22 cellular contexts compared by ENCODE assay signal in genomic region chr22:20992456-20993303, GRCh38. TPM values are rescaled to one million over a fixed set of nuclear protein-coding genes. Genes with fewer than 3 reads are reported as not detected.
DNase-seq lines count a peak whose midpoint lies in the region; ATAC-seq, FAIRE-seq and TF ChIP-seq lines count a peak whose summit lies in the region.
"Had no signal": no experiment of that assay in that cellular context is flagged by ENCODE, and none has a peak within 500 bp of the region (broad histone marks: within the 10 kb centered on the region; RNA-seq: fewer than 3 reads in every experiment).

No MANE protein-coding gene starts in this region.

- intact Hi-C loops in activated naive CD4-positive, alpha-beta T cell treated with anti-CD3 and anti-CD28 coated beads for 36 hours (cut with micrococcal nuclease): no loop called here
- intact Hi-C loops in K562 (cut with micrococcal nuclease) (no loop called here), kidney (cut with DNase I) (no loop called here), aorta (cut with DNase I) (no loop called here)

- no peak for DNase-seq in activated naive CD4-positive, alpha-beta T cell treated with anti-CD3 and anti-CD28 coated beads for 36 hours
- DNase-seq in K562 (ENCODE audit: extremely low read depth in 1 of 4, low spot score in 3 of 4): no peak
- peak; percentile 73 for DNase-seq in kidney
- DNase-seq in aorta: no peak
- DNase-seq: AML-193; Caco-2; CD4-positive, alpha-beta T cell; GDM1; GOT3; H7; HFFc6 had no signal

- TF ChIP-seq POLR2A in K562 (conservative IDR thresholded peaks at IDR 0.05): no peak

- FAIRE-seq in K562 (lab: Jason Lieb, UNC): no peak
- FAIRE-seq in kidney (lab: Jason Lieb, UNC): no peak
- FAIRE-seq: A549, D721Med, GM12892, GM18507, HTR-8/SVneo had no signal

- H3K27me3 ChIP-seq in K562 (ENCODE audit: control insufficient read depth in 2 of 2, insufficient read depth in 2 of 2, low read length in 2 of 2): no peaks in the 10 kb centered on the region
- H3K27me3 ChIP-seq in aorta (ENCODE audit: control insufficient read depth in 1 of 2, insufficient read depth in 2 of 2, low read length in 1 of 2): no peaks in the 10 kb centered on the region

- peak overlapping the region in 1 of 2 experiments; percentile 15; a peak in 2 of 4 replicates for H3K9ac ChIP-seq in K562 (ENCODE audit: insufficient read depth in 1 of 2, low read depth in 2 of 2, low read length in 2 of 2)
- H3K9ac ChIP-seq in kidney (ENCODE audit: low read length in 2 of 2): no peak overlapping the region

- H3K9me3 ChIP-seq in K562 (replicated peaks; ENCODE audit: control insufficient read depth, insufficient read depth, low read depth, low read length) (no peaks in the 10 kb centered on the region), kidney (ENCODE audit: control insufficient read depth in 1 of 2, low read length in 2 of 2) (no peaks in the 10 kb centered on the region), aorta (ENCODE audit: control insufficient read depth, low read length) (no peaks in the 10 kb centered on the region)
- H3K9me3 ChIP-seq: A549, Caco-2 had no signal

- H3K4me3 ChIP-seq in K562: no peak overlapping the region
- no peak overlapping the region for H3K4me3 ChIP-seq in kidney (ENCODE audit: low read length in 2 of 2)
- H3K4me3 ChIP-seq in aorta (ENCODE audit: low read length in 2 of 2): no peak overlapping the region
- H3K4me3 ChIP-seq: A549 had no signal

- no peak for TF ChIP-seq EP300 in K562 (IDR thresholded peaks at IDR 0.05; ENCODE audit: low read length)

- H3K4me1 Mint-ChIP-seq in activated naive CD4-positive, alpha-beta T cell treated with anti-CD3 and anti-CD28 coated beads, Interleukin-2, amount 50 U/mL, for 24 hours: peaks cover 4% of the 10 kb centered on the region
- peaks cover 6% of the 10 kb centered on the region for H3K4me1 Mint-ChIP-seq in activated naive CD4-positive, alpha-beta T cell treated with anti-CD3 and anti-CD28 coated beads for 36 hours (ENCODE audit: low read depth)

- TF ChIP-seq RAD21 in K562 (CRISPR knock-in tag; conservative IDR thresholded peaks at IDR 0.05 in 1 of 2, IDR thresholded peaks at IDR 0.05 in 1 of 2): no peak

- peaks cover 95% of the 10 kb centered on the region; the same call in 2 of the 3 replicates for H3K36me3 ChIP-seq in K562 (ENCODE audit: control insufficient read depth, insufficient read depth, low read length)
- peaks cover 5 to 14% of the 10 kb centered on the region in 2 donors for H3K36me3 ChIP-seq in kidney (ENCODE audit: control insufficient read depth in 1 of 2, insufficient read depth in 2 of 2, low read length in 2 of 2)
- peaks cover 0 to 4% of the 10 kb centered on the region in 2 donors for H3K36me3 ChIP-seq in aorta (ENCODE audit: control insufficient read depth in 1 of 2, insufficient read depth in 2 of 2, low read length in 1 of 2)

- ATAC-seq in K562 (no peak), HG03045 (IDR thresholded peaks at IDR 0.05; ENCODE audit: unreplicated experiment) (no peak), aorta (ENCODE audit: low FRiP score) (no peak)
- ATAC-seq: A549, HCT116 had no signal

- in situ Hi-C loops in K562 (cut with MboI): no loop called here

- H4K20me1 ChIP-seq in K562 (replicated peaks; ENCODE audit: control insufficient read depth, insufficient read depth, low read length): peaks cover 24% of the 10 kb centered on the region; the same call in 1 of the 2 replicates

- WGBS in K562 (ENCODE audit: insufficient coverage, low coverage, missing lambda C conversion rate): 87% methylated on average over 21 of the region's 21 CpGs
- WGBS in aorta, 2 donors: 86% methylated on average over 21 of the region's 21 CpGs

- H3K4me2 ChIP-seq in K562 (ENCODE audit: insufficient read depth, low read length): no peak overlapping the region
- H3K4me2 ChIP-seq: A549 had no signal

- no TSS peak for BruUV-seq in K562 (replicated peaks; lab: Mats Ljungman, UMichigan)

- CTCF ChIA-PET in activated naive CD4-positive, alpha-beta T cell treated with anti-CD3 and anti-CD28 coated beads for 36 hours (lab: Charles Lee): no interaction called here
- CTCF ChIA-PET in K562 (lab: Yijun Ruan, JAX; ENCODE audit: low intra/inter-chr PET ratio): no interaction called here

- POLR2A ChIA-PET in K562 (lab: Yijun Ruan, JAX): interaction anchor here (1.4 to 17.9 kb wide), 5 partner anchors 8 to 45 kb away, joined by 4 to 451 read pairs (median 57); partner anchors contain the start of genes AIFM3, LZTR1, P2RX6 and THAP7

- H3K9me1 ChIP-seq in K562 (ENCODE audit: control insufficient read depth, insufficient read depth, low read length): peaks cover 7% of the 10 kb centered on the region

- no peak overlapping the region for H2AFZ ChIP-seq in K562 (ENCODE audit: low read depth, low read length)

- H3K27ac ChIP-seq in K562 (ENCODE audit: extremely low read depth, low read depth, low read length) (no peak overlapping the region), kidney (ENCODE audit: low read depth in 2 of 2, low read length in 2 of 2) (no peak overlapping the region), aorta (ENCODE audit: low read depth in 1 of 2, low read length in 2 of 2) (no peak overlapping the region)
- H3K27ac ChIP-seq: 22Rv1, A549, C4-2B had no signal

- H3K4me1 ChIP-seq in K562 (replicated peaks in 1 of 2; ENCODE audit: control insufficient read depth in 2 of 2, insufficient read depth in 2 of 2, low read length in 2 of 2): peaks cover 0 to 72% of the 10 kb centered on the region in 2 experiments; a peak in 2 of 5 replicates
- no peaks in the 10 kb centered on the region for H3K4me1 ChIP-seq in kidney (ENCODE audit: control insufficient read depth in 1 of 2, insufficient read depth in 1 of 2, low read depth in 1 of 2, low read length in 2 of 2)
- H3K4me1 ChIP-seq in aorta (ENCODE audit: control insufficient read depth in 1 of 2, insufficient read depth in 2 of 2, low read length in 2 of 2): no peaks in the 10 kb centered on the region
- H3K4me1 ChIP-seq: A549, Caco-2 had no signal

- H3K4me3 Mint-ChIP-seq in activated naive CD4-positive, alpha-beta T cell treated with anti-CD3 and anti-CD28 coated beads, Interleukin-2, amount 50 U/mL, for 24 hours: no peak overlapping the region
- H3K4me3 Mint-ChIP-seq in activated naive CD4-positive, alpha-beta T cell treated with anti-CD3 and anti-CD28 coated beads for 36 hours: no peak overlapping the region
- H3K4me3 Mint-ChIP-seq: CD4-positive, alpha-beta T cell; HFFc6; IgD-negative memory B cell had no signal

- H3K27me3 Mint-ChIP-seq in activated naive CD4-positive, alpha-beta T cell treated with anti-CD3 and anti-CD28 coated beads, Interleukin-2, amount 50 U/mL, for 24 hours: no peaks in the 10 kb centered on the region
- H3K27me3 Mint-ChIP-seq in activated naive CD4-positive, alpha-beta T cell treated with anti-CD3 and anti-CD28 coated beads for 36 hours (ENCODE audit: low read depth): no peaks in the 10 kb centered on the region
- H3K27me3 Mint-ChIP-seq: CD4-positive, alpha-beta T cell; IgD-negative memory B cell had no signal

- TF ChIP-seq CTCF in K562 (IDR thresholded peaks at IDR 0.05 in 2 of 3, conservative IDR thresholded peaks at IDR 0.05 in 1 of 3; ENCODE audit: insufficient read depth in 2 of 3, low read depth in 1 of 3, low read length in 3 of 3) (no peak), kidney (IDR thresholded peaks at IDR 0.05; ENCODE audit: borderline replicate concordance, extremely low read depth, insufficient read depth) (no peak)

- no peaks in the 10 kb centered on the region for H3K9me3 Mint-ChIP-seq in activated naive CD4-positive, alpha-beta T cell treated with anti-CD3 and anti-CD28 coated beads, Interleukin-2, amount 50 U/mL, for 24 hours
- no peaks in the 10 kb centered on the region for H3K9me3 Mint-ChIP-seq in activated naive CD4-positive, alpha-beta T cell treated with anti-CD3 and anti-CD28 coated beads for 36 hours
- H3K9me3 Mint-ChIP-seq: CD4-positive, alpha-beta T cell; HFFc6; IgD-negative memory B cell had no signal

- H3K27ac Mint-ChIP-seq in activated naive CD4-positive, alpha-beta T cell treated with anti-CD3 and anti-CD28 coated beads, Interleukin-2, amount 50 U/mL, for 24 hours: peak overlapping the region; percentile 51
- no peak overlapping the region for H3K27ac Mint-ChIP-seq in activated naive CD4-positive, alpha-beta T cell treated with anti-CD3 and anti-CD28 coated beads for 36 hours
- H3K27ac Mint-ChIP-seq: CD4-positive, alpha-beta T cell; HFFc6; IgD-negative memory B cell had no signal

- H3K79me2 ChIP-seq in K562 (ENCODE audit: control insufficient read depth, insufficient read depth, low read length): no peaks in the 10 kb centered on the region

- H3K36me3 Mint-ChIP-seq in activated naive CD4-positive, alpha-beta T cell treated with anti-CD3 and anti-CD28 coated beads, Interleukin-2, amount 50 U/mL, for 24 hours: no peaks in the 10 kb centered on the region
- peaks cover 8% of the 10 kb centered on the region for H3K36me3 Mint-ChIP-seq in activated naive CD4-positive, alpha-beta T cell treated with anti-CD3 and anti-CD28 coated beads for 36 hours (ENCODE audit: low read depth)
- H3K36me3 Mint-ChIP-seq: IgD-negative memory B cell had no signal

RNA-seq across cellular contexts. Expression of gene THAP7, which starts 9.2 kb away (rescaled TPM):
- total RNA-seq in activated naive CD4-positive, alpha-beta T cell treated with anti-CD3 and anti-CD28 coated beads for 36 hours: 10 to 100 TPM; 20.4 to 21.2 TPM
- total RNA-seq in K562 (2011; cell fraction: chromatin; rRNA removed; ENCODE audit: low replicate concordance): 90.2 and 332 TPM in 2 replicates
- 398 and 463 TPM in 2 replicates for total RNA-seq in K562 (2011; cell fraction: nucleolus; rRNA removed)
- total RNA-seq in K562 (2011; cell fraction: nucleoplasm; rRNA removed): 158 and 211 TPM in 2 replicates
- total RNA-seq in K562 (2014; rRNA removed): 245 and 323 TPM in 2 replicates
- total RNA-seq in K562 (2014; rRNA removed; fragmentation: Illumina TruSeq; extraction: Trizol): 32.0 and 35.6 TPM in 2 replicates
- total RNA-seq in K562 (2015; rRNA removed; fragmentation: Illumina TruSeq; extraction: Trizol): 120 and 129 TPM in 2 replicates
- total RNA-seq in K562 (2021): 169 and 183 TPM in 2 replicates
- polyA plus RNA-seq in K562 (2011; rRNA removed): 75.4 and 94.6 TPM in 2 replicates
- polyA plus RNA-seq in K562 (2011; cell fraction: cytosol; rRNA removed): 137 and 308 TPM in 2 replicates
- polyA plus RNA-seq in K562 (2011; cell fraction: nucleus; rRNA removed): 202 and 335 TPM in 2 replicates
- polyA plus RNA-seq in K562 (2012): 114 and 118 TPM in 2 replicates
- polyA plus RNA-seq in K562 (2014; fragmentation: Illumina TruSeq; extraction: Trizol): 84.1 and 121 TPM in 2 replicates
- polyA plus RNA-seq in K562 (2014; fragmentation: Nextera tagmentation; extraction: Ambion mirVana): 10 to 100 TPM in 1 of 2 experiments, 1 to 10 TPM in 1; 7.9 to 33.1 TPM
- polyA plus RNA-seq in K562 (2014; rRNA removed): 263 and 266 TPM in 2 replicates
- 39.0 and 48.5 TPM in 2 replicates for polyA minus RNA-seq in K562 (2011; rRNA and poly(A)+ RNA removed)
- polyA minus RNA-seq in K562 (2011; cell fraction: cytosol; rRNA and poly(A)+ RNA removed): 53.5 and 55.4 TPM in 2 replicates
- polyA minus RNA-seq in K562 (2011; cell fraction: nucleus; rRNA and poly(A)+ RNA removed): 261 and 385 TPM in 2 replicates
- 25.5 TPM for total RNA-seq in kidney
- polyA plus RNA-seq in kidney (ENCODE audit: insufficient read depth, low read depth, low replicate concordance): 44.1 TPM
- total RNA-seq in aorta: 10 to 100 TPM; 17.0 to 20.8 TPM
- 10 to 100 TPM; 16.4 to 69.0 TPM for polyA plus RNA-seq in aorta

RNA-seq across cellular contexts. Expression of gene LZTR1, which starts 10.6 kb away (rescaled TPM):
- total RNA-seq in activated naive CD4-positive, alpha-beta T cell treated with anti-CD3 and anti-CD28 coated beads for 36 hours: 10 to 100 TPM; 23.1 to 27.4 TPM
- 338 and 754 TPM in 2 replicates for total RNA-seq in K562 (2011; cell fraction: chromatin; rRNA removed; ENCODE audit: low replicate concordance)
- 395 and 404 TPM in 2 replicates for total RNA-seq in K562 (2011; cell fraction: nucleolus; rRNA removed)
- total RNA-seq in K562 (2011; cell fraction: nucleoplasm; rRNA removed): 258 and 287 TPM in 2 replicates
- total RNA-seq in K562 (2014; rRNA removed): 87.2 and 120 TPM in 2 replicates
- 46.4 and 63.0 TPM in 2 replicates for total RNA-seq in K562 (2014; rRNA removed; fragmentation: Illumina TruSeq; extraction: Trizol)
- 51.3 and 53.2 TPM in 2 replicates for total RNA-seq in K562 (2015; rRNA removed; fragmentation: Illumina TruSeq; extraction: Trizol)
- total RNA-seq in K562 (2021): 132 and 135 TPM in 2 replicates
- 63.0 and 88.5 TPM in 2 replicates for polyA plus RNA-seq in K562 (2011; rRNA removed)
- polyA plus RNA-seq in K562 (2011; cell fraction: cytosol; rRNA removed): 50.8 and 68.8 TPM in 2 replicates
- 703 and 913 TPM in 2 replicates for polyA plus RNA-seq in K562 (2011; cell fraction: nucleus; rRNA removed)
- polyA plus RNA-seq in K562 (2012): 80.6 and 93.5 TPM in 2 replicates
- polyA plus RNA-seq in K562 (2014; fragmentation: Illumina TruSeq; extraction: Trizol): 74.3 and 89.8 TPM in 2 replicates
- 1 to 10 TPM; 2.2 to 3.1 TPM for polyA plus RNA-seq in K562 (2014; fragmentation: Nextera tagmentation; extraction: Ambion mirVana)
- 115 and 129 TPM in 2 replicates for polyA plus RNA-seq in K562 (2014; rRNA removed)
- polyA minus RNA-seq in K562 (2011; rRNA and poly(A)+ RNA removed): 64.5 and 72.9 TPM in 2 replicates
- polyA minus RNA-seq in K562 (2011; cell fraction: cytosol; rRNA and poly(A)+ RNA removed): 41.9 and 49.7 TPM in 2 replicates
- 188 and 205 TPM in 2 replicates for polyA minus RNA-seq in K562 (2011; cell fraction: nucleus; rRNA and poly(A)+ RNA removed)
- total RNA-seq in kidney: 66.4 TPM
- polyA plus RNA-seq in kidney (ENCODE audit: insufficient read depth, low read depth, low replicate concordance): 24.3 TPM
- 10 to 100 TPM; 59.0 to 81.7 TPM for total RNA-seq in aorta
- polyA plus RNA-seq in aorta: 10 to 100 TPM; 11.3 to 83.9 TPM

RNA-seq across cellular contexts. Expression of gene P2RX6, which starts 22.3 kb away (rescaled TPM):
- under 1 TPM in 1 of 2 experiments, not detected in 1; 0.12 TPM for total RNA-seq in activated naive CD4-positive, alpha-beta T cell treated with anti-CD3 and anti-CD28 coated beads for 36 hours
- total RNA-seq in K562 (2011; cell fraction: chromatin; rRNA removed; ENCODE audit: low replicate concordance): 8.3 and 26.4 TPM in 2 replicates
- total RNA-seq in K562 (2011; cell fraction: nucleolus; rRNA removed): 15.5 and 19.3 TPM in 2 replicates
- 13.6 and 14.4 TPM in 2 replicates for total RNA-seq in K562 (2011; cell fraction: nucleoplasm; rRNA removed)
- total RNA-seq in K562 (2014; rRNA removed): 1.5 and 1.9 TPM in 2 replicates
- total RNA-seq in K562 (2014; rRNA removed; fragmentation: Illumina TruSeq; extraction: Trizol): 0.77 and 1.0 TPM in 2 replicates
- total RNA-seq in K562 (2015; rRNA removed; fragmentation: Illumina TruSeq; extraction: Trizol): 1.6 and 1.7 TPM in 2 replicates
- 2.3 and 2.7 TPM in 2 replicates for total RNA-seq in K562 (2021)
- 1.2 and 1.5 TPM in 2 replicates for polyA plus RNA-seq in K562 (2011; rRNA removed)
- 1.4 and 2.2 TPM in 2 replicates for polyA plus RNA-seq in K562 (2011; cell fraction: cytosol; rRNA removed)
- 16.2 and 34.8 TPM in 2 replicates for polyA plus RNA-seq in K562 (2011; cell fraction: nucleus; rRNA removed)
- polyA plus RNA-seq in K562 (2012): 4.7 and 7.9 TPM in 2 replicates
- 1.3 and 1.5 TPM in 2 replicates for polyA plus RNA-seq in K562 (2014; fragmentation: Illumina TruSeq; extraction: Trizol)
- under 1 TPM in 1 of 2 experiments, not detected in 1; 0.01 TPM for polyA plus RNA-seq in K562 (2014; fragmentation: Nextera tagmentation; extraction: Ambion mirVana)
- polyA plus RNA-seq in K562 (2014; rRNA removed): 3.7 and 3.9 TPM in 2 replicates
- 1.6 and 2.5 TPM in 2 replicates for polyA minus RNA-seq in K562 (2011; rRNA and poly(A)+ RNA removed)
- 1.0 TPM in 1 of 2 replicates, not detected in the other for polyA minus RNA-seq in K562 (2011; cell fraction: cytosol; rRNA and poly(A)+ RNA removed)
- polyA minus RNA-seq in K562 (2011; cell fraction: nucleus; rRNA and poly(A)+ RNA removed): 5.6 and 7.5 TPM in 2 replicates
- 1.0 TPM for total RNA-seq in kidney
- polyA plus RNA-seq in kidney (ENCODE audit: insufficient read depth, low read depth, low replicate concordance): 1.6 TPM
- under 1 TPM; 0.26 to 0.72 TPM for total RNA-seq in aorta
- polyA plus RNA-seq in aorta: 1 to 10 TPM in 1 of 2 donors, under 1 TPM in 1; 0.13 to 1.1 TPM
- polyA plus RNA-seq: IgD-negative memory B cell had no signal

RNA-seq across cellular contexts. Expression of gene AIFM3, which starts 25.6 kb away (rescaled TPM):
- total RNA-seq in activated naive CD4-positive, alpha-beta T cell treated with anti-CD3 and anti-CD28 coated beads for 36 hours: under 1 TPM; 0.07 to 0.10 TPM
- 0.14 and 1.4 TPM in 2 replicates for total RNA-seq in K562 (2011; cell fraction: chromatin; rRNA removed; ENCODE audit: low replicate concordance)
- total RNA-seq in K562 (2011; cell fraction: nucleolus; rRNA removed): 0.33 and 1.2 TPM in 2 replicates
- total RNA-seq in K562 (2011; cell fraction: nucleoplasm; rRNA removed): 0.53 and 0.81 TPM in 2 replicates
- total RNA-seq in K562 (2014; rRNA removed) (0.14 TPM in 1 of 2 replicates, not detected in the other), K562 (2014; rRNA removed; fragmentation: Illumina TruSeq; extraction: Trizol) (0.10 TPM in 1 of 2 replicates, not detected in the other), K562 (2015; rRNA removed; fragmentation: Illumina TruSeq; extraction: Trizol) (0.07 TPM in 1 of 2 replicates, not detected in the other), K562 (2021) (0.20 and 0.56 TPM in 2 replicates), kidney (3.1 TPM), aorta (1 to 10 TPM; 1.0 to 3.8 TPM)
- polyA plus RNA-seq in K562 (2011; rRNA removed) (0.04 and 0.08 TPM in 2 replicates), K562 (2014; fragmentation: Illumina TruSeq; extraction: Trizol) (0.06 TPM in 1 of 2 replicates, not detected in the other), K562 (2014; fragmentation: Nextera tagmentation; extraction: Ambion mirVana) (under 1 TPM; 0.03 to 0.06 TPM), K562 (2014; rRNA removed) (0.15 TPM in 1 of 2 replicates, not detected in the other), kidney (ENCODE audit: insufficient read depth, low read depth, low replicate concordance) (4.4 TPM), aorta (1 to 10 TPM; 1.4 to 2.3 TPM)
- 0.06 TPM in 1 of 2 replicates, not detected in the other for polyA plus RNA-seq in K562 (2011; cell fraction: cytosol; rRNA removed)
- 0.80 and 0.87 TPM in 2 replicates for polyA plus RNA-seq in K562 (2011; cell fraction: nucleus; rRNA removed)
- polyA plus RNA-seq in K562 (2012): 0.27 and 0.50 TPM in 2 replicates
- polyA minus RNA-seq in K562 (2011; rRNA and poly(A)+ RNA removed): 0.06 TPM in 1 of 2 replicates, not detected in the other
- not detected in 2 replicates for polyA minus RNA-seq in K562 (2011; cell fraction: cytosol; rRNA and poly(A)+ RNA removed)
- 0.27 and 0.44 TPM in 2 replicates for polyA minus RNA-seq in K562 (2011; cell fraction: nucleus; rRNA and poly(A)+ RNA removed)

RNA-seq across cellular contexts. Expression of gene SLC7A4, which starts 39.7 kb away (rescaled TPM):
- not detected for total RNA-seq in activated naive CD4-positive, alpha-beta T cell treated with anti-CD3 and anti-CD28 coated beads for 36 hours
- not detected in 2 replicates for total RNA-seq in K562 (2011; cell fraction: chromatin; rRNA removed; ENCODE audit: low replicate concordance)
- total RNA-seq in K562 (2011; cell fraction: nucleolus; rRNA removed): not detected in 2 replicates
- total RNA-seq in K562 (2011; cell fraction: nucleoplasm; rRNA removed): not detected in 2 replicates
- total RNA-seq in K562 (2014; rRNA removed): not detected in 2 replicates
- total RNA-seq in K562 (2014; rRNA removed; fragmentation: Illumina TruSeq; extraction: Trizol): not detected in 2 replicates
- not detected in 2 replicates for total RNA-seq in K562 (2015; rRNA removed; fragmentation: Illumina TruSeq; extraction: Trizol)
- total RNA-seq in K562 (2021): not detected in 2 replicates
- polyA plus RNA-seq in K562 (2011; rRNA removed): not detected in 2 replicates
- polyA plus RNA-seq in K562 (2011; cell fraction: cytosol; rRNA removed): 0.07 TPM in 1 of 2 replicates, not detected in the other
- polyA plus RNA-seq in K562 (2011; cell fraction: nucleus; rRNA removed): not detected in 2 replicates
- 0.03 and 0.14 TPM in 2 replicates for polyA plus RNA-seq in K562 (2012)
- polyA plus RNA-seq in K562 (2014; fragmentation: Illumina TruSeq; extraction: Trizol): not detected in 2 replicates
- not detected for polyA plus RNA-seq in K562 (2014; fragmentation: Nextera tagmentation; extraction: Ambion mirVana)
- polyA plus RNA-seq in K562 (2014; rRNA removed): not detected in 2 replicates
- polyA minus RNA-seq in K562 (2011; rRNA and poly(A)+ RNA removed): not detected in 2 replicates
- not detected in 2 replicates for polyA minus RNA-seq in K562 (2011; cell fraction: cytosol; rRNA and poly(A)+ RNA removed)
- not detected in 2 replicates for polyA minus RNA-seq in K562 (2011; cell fraction: nucleus; rRNA and poly(A)+ RNA removed)
- total RNA-seq in kidney: 0.57 TPM
- polyA plus RNA-seq in kidney (ENCODE audit: insufficient read depth, low read depth, low replicate concordance): 1.2 TPM
- under 1 TPM in 1 of 2 donors, not detected in 1; 0.15 TPM for total RNA-seq in aorta
- not detected for polyA plus RNA-seq in aorta
- total RNA-seq: CD4-positive, alpha-beta T cell; H7 had no signal
- polyA plus RNA-seq: A549, IgD-negative memory B cell had no signal
